ENCODE assay signal across 16 cellular contexts in the genomic region with DNA sequence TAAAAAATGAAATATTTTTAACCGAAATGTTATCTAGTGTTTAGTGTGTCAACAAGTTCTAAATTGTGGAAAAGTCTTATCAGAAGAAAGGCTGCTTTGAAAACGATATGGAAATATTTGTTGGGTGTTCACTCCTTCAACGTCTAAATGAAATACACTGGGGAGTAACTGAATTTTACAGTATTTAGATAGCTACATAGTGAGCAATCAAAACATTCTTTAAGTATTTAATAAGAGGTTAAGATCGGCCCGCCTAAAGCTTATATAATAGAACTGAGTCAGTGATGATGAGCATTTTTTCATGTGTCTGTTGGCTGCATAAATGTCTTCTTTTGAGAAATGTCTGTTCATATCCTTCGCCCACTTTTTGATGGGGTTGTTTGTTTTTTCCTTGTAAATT.
DNase-seq lines count a peak whose midpoint lies in the region; TF ChIP-seq lines count a peak whose summit lies in the region.
"Had no signal": no experiment of that assay in that cellular context is flagged by ENCODE, and none has a peak within 500 bp of the region (broad histone marks: within the 10 kb centered on the region; RNA-seq: fewer than 3 reads in every experiment).

No MANE protein-coding gene starts in this region.

- H3K27me3 ChIP-seq in hepatocyte (no peaks in the 10 kb centered on the region), tibial artery (no peaks in the 10 kb centered on the region), esophagus muscularis mucosa (no peaks in the 10 kb centered on the region)
- H3K27me3 ChIP-seq: testis had no signal

- no peaks in the 10 kb centered on the region for H3K79me2 ChIP-seq in hepatocyte

- no peaks in the 10 kb centered on the region for H3K9me2 ChIP-seq in hepatocyte (replicated peaks; ENCODE audit: insufficient read depth)

- H2AFZ ChIP-seq in hepatocyte = no peak overlapping the region

- TF ChIP-seq POLR2A in esophagus muscularis mucosa (IDR thresholded peaks at IDR 0.05; ENCODE audit: low read depth) = no peak

- intact Hi-C loops in tibial artery (cut with DNase I; ENCODE audit: low total_unique reads) = no loop called here
- intact Hi-C loops in esophagus muscularis mucosa (cut with DNase I) = no loop called here

- H3K36me3 ChIP-seq in hepatocyte (replicated peaks; ENCODE audit: insufficient read depth, low read depth) (no peaks in the 10 kb centered on the region), tibial artery (no peaks in the 10 kb centered on the region), esophagus muscularis mucosa (no peaks in the 10 kb centered on the region)
- H3K36me3 ChIP-seq: lower lobe of right lung had no signal

- H3K9me3 ChIP-seq in hepatocyte (ENCODE audit: low read depth) (no peaks in the 10 kb centered on the region), tibial artery (no peaks in the 10 kb centered on the region), esophagus muscularis mucosa (no peaks in the 10 kb centered on the region)
- H3K9me3 ChIP-seq: lower lobe of right lung, testis had no signal

- DNase-seq in HCEC 1CT = peak; percentile 78
- peak; percentile 22 for DNase-seq in amniotic stem cell (lab: John Stamatoyannopoulos, UW)
- DNase-seq in hepatocyte (ENCODE audit: low spot score) = no peak
- no peak for DNase-seq in tibial artery
- DNase-seq in esophagus muscularis mucosa (ENCODE audit: extremely low spot score) = no peak
- no peak for DNase-seq in NCI-H1930 (lab: John Stamatoyannopoulos, UW)
- DNase-seq in NCI-H1105 treated with DMSO at 0.1 percent for 48 hours (lab: John Stamatoyannopoulos, UW) = no peak
- DNase-seq: activated B cell treated with CpG ODN at 0.5 μM for 24 hours; activated effector memory CD4-positive, alpha-beta T cell treated with anti-CD3 and anti-CD28 coated beads, Interleukin-2, amount 50 U/mL, for 16 hours; CD4-positive, CD25-positive, alpha-beta regulatory T cell; lower lobe of right lung; naive thymus-derived CD8-positive, alpha-beta T cell; NCI-H2081 treated with DMSO at 0.1 percent for 48 hours; NCI-H526; stimulated activated CD4-positive, alpha-beta T cell treated with anti-CD3 and anti-CD28 coated beads, Interleukin-2, amount 100 ng/mL, for 48 hours; testis had no signal

- H3K4me3 ChIP-seq in hepatocyte (no peak overlapping the region), tibial artery (no peak overlapping the region), esophagus muscularis mucosa (no peak overlapping the region)
- H3K4me3 ChIP-seq: lower lobe of right lung, testis had no signal

- H3K4me1 ChIP-seq in hepatocyte (ENCODE audit: insufficient read depth) = peaks cover 17% of the 10 kb centered on the region
- H3K4me1 ChIP-seq in tibial artery = peaks cover 0 to 43% (median 27%) of the 10 kb centered on the region in 4 donors
- H3K4me1 ChIP-seq in esophagus muscularis mucosa = peaks cover 16 to 42% (median 32%) of the 10 kb centered on the region in 4 donors

- H4K20me1 ChIP-seq in hepatocyte (ENCODE audit: insufficient read depth, poor library complexity, severe bottlenecking) = no peaks in the 10 kb centered on the region

- 55% methylated on average over 6 of the region's 6 CpGs for WGBS in hepatocyte (ENCODE audit: low lambda C conversion rate, missing lambda C conversion rate)
- WGBS in esophagus muscularis mucosa = 55% methylated on average over 6 of the region's 6 CpGs

- H3K27ac ChIP-seq in hepatocyte = no peak overlapping the region
- H3K27ac ChIP-seq in tibial artery = peak overlapping the region; percentile 67 to 83
- peak overlapping the region in 2 of 4 donors; percentile 4 to 87 for H3K27ac ChIP-seq in esophagus muscularis mucosa (replicated peaks in 1 of 4)
- H3K27ac ChIP-seq: lower lobe of right lung, testis had no signal

- peak overlapping the region; percentile 4 for H3K4me2 ChIP-seq in hepatocyte

- TF ChIP-seq EP300 in esophagus muscularis mucosa (IDR thresholded peaks at IDR 0.05) = no peak

- TF ChIP-seq CTCF in hepatocyte (IDR thresholded peaks at IDR 0.05; ENCODE audit: poor library complexity) = no peak
- no peak for TF ChIP-seq CTCF in tibial artery (IDR thresholded peaks at IDR 0.05)
- no peak for TF ChIP-seq CTCF in esophagus muscularis mucosa (IDR thresholded peaks at IDR 0.05)

Comparison
In these comparisons a context has a peak if more than half of its experiments do, and no peak if none do; other contexts are left out.
1. DNase-seq: peak in HCEC 1CT (single experiment) and amniotic stem cell (single experiment); none in hepatocyte (single experiment), tibial artery (0 of 2), esophagus muscularis mucosa (single experiment), NCI-H1930 (0 of 2) and NCI-H1105 treated with DMSO at 0.1 percent for 48 hours (single experiment).